8 cellular contexts compared by ENCODE assay signal in the genomic region with DNA sequence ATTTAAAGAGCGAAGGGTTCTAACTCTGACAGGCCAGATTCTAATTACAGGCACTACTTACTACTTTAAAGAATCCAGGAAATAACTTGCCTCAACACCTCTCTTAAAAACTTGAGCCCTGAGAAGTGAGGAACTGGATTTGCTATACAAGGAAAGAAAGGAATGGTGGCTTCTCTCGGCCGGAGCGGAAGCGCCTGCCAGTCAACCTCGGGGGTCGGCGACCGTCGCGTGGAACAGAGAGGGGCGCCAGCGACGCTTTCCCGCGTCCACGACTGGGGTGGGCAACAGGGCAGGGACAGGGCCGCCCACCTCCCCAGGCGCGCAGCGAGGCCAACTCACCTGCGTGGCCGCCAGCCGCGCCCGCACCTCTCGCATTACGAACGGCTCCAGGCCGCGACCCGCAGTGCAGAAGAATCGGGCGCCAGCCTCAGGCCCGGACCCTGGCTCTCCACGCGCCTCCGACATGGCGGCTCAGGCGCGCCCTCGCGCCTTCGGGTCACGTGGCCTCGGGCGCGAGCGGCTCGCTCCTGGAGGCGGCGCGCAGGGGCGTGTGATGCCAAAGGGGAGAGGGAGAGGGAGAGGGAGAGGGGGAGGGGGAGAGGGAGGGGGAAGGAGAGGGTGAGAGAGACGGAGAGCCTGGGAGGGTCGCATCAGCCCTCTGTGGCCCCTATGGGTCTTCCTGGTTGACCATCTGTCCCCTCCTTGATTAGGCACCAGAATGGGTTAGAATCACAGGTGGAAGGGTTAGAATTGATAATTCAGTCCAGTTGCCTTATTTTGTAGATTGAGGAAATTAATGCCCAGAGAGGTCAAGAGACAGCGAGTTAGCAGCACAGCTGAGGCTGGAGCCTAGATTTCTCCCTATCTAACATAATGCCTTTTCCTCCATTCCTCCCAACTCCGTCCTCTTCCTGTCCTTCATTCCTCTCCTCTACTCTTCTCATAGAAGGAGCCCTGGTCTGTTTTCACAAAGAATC. TPM values are rescaled to one million over a fixed set of nuclear protein-coding genes. Genes with fewer than 3 reads are reported as not detected.
DNase-seq lines count a peak whose midpoint lies in the region; ATAC-seq and TF ChIP-seq lines count a peak whose summit lies in the region.

A gene with protein sequence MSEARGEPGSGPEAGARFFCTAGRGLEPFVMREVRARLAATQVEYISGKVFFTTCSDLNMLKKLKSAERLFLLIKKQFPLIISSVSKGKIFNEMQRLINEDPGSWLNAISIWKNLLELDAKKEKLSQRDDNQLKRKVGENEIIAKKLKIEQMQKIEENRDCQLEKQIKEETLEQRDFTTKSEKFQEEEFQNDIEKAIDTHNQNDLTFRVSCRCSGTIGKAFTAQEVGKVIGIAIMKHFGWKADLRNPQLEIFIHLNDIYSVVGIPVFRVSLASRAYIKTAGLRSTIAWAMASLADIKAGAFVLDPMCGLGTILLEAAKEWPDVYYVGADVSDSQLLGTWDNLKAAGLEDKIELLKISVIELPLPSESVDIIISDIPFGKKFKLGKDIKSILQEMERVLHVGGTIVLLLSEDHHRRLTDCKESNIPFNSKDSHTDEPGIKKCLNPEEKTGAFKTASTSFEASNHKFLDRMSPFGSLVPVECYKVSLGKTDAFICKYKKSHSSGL (minus strand): TSS at position 484 of the 977 bp plus-strand sequence. CDS start 19 bp downstream, at position 465.

- no peaks in the 10 kb centered on the region for H3K9me3 ChIP-seq in left lung

- DNase-seq in AG20443 (ENCODE audit: low spot score) (peak; percentile 91), NCI-H446 treated with DMSO at 0.1 percent for 48 hours (lab: John Stamatoyannopoulos, UW) (peak; percentile 59), dedifferentiated amniotic fluid mesenchymal stem cell (ENCODE audit: extremely low spot score) (peak; percentile 59), left lung (peak; percentile 63 to 93)
- peak; percentile 91 for DNase-seq in activated CD4-positive, alpha-beta T cell treated with anti-CD3 and anti-CD28 coated beads, Interleukin-2, amount 10 ng/mL, durations not matched to agents 24 days and 14 days
- DNase-seq in stimulated activated CD4-positive, alpha-beta T cell treated with anti-CD3 and anti-CD28 coated beads, Interleukin-2, amount 100 ng/mL, for 4 hours (ENCODE audit: low read depth) = peak; percentile 52

- ATAC-seq in GM18909 (IDR thresholded peaks at IDR 0.05; ENCODE audit: poor library complexity, unreplicated experiment) (peak; percentile 85), HG03139 (IDR thresholded peaks at IDR 0.05; ENCODE audit: unreplicated experiment) (peak; percentile 69), left lung (peak; percentile 94)

- no peak for TF ChIP-seq CTCF in left lung (IDR thresholded peaks at IDR 0.05)

- H3K36me3 ChIP-seq in left lung = no peaks in the 10 kb centered on the region

- peak within 1 kb of the TSS; percentile 85 to 87 for H3K27ac ChIP-seq in left lung

- H3K9me3 Mint-ChIP-seq in activated CD4-positive, alpha-beta T cell treated with anti-CD3 and anti-CD28 coated beads, Interleukin-2, amount 10 ng/mL, durations not matched to agents 24 days and 14 days = no peaks in the 10 kb centered on the region

- H3K4me1 Mint-ChIP-seq in activated CD4-positive, alpha-beta T cell treated with anti-CD3 and anti-CD28 coated beads, Interleukin-2, amount 10 ng/mL, durations not matched to agents 24 days and 14 days = peaks cover 39% of the 10 kb centered on the region

- H3K4me1 ChIP-seq in left lung = peaks cover 9 to 56% of the 10 kb centered on the region in 2 donors

- H3K27me3 ChIP-seq in left lung = no peaks in the 10 kb centered on the region

- H3K4me3 Mint-ChIP-seq in activated CD4-positive, alpha-beta T cell treated with anti-CD3 and anti-CD28 coated beads, Interleukin-2, amount 10 ng/mL, durations not matched to agents 24 days and 14 days = peak within 1 kb of the TSS; percentile 93

- peaks cover 25% of the 10 kb centered on the region for H3K36me3 Mint-ChIP-seq in activated CD4-positive, alpha-beta T cell treated with anti-CD3 and anti-CD28 coated beads, Interleukin-2, amount 10 ng/mL, durations not matched to agents 24 days and 14 days (ENCODE audit: low read depth)

- intact Hi-C loops in activated CD4-positive, alpha-beta T cell treated with anti-CD3 and anti-CD28 coated beads, Interleukin-2, amount 10 ng/mL, durations not matched to agents 24 days and 14 days (cut with micrococcal nuclease) = loop anchor here (2.0 to 5.0 kb wide), 2 partner anchors 342 to 402 kb away; a partner anchor contains a TSS
- intact Hi-C loops in left lung (cut with DNase I) = no loop called here

- peak within 1 kb of the TSS; percentile 92 for H3K27ac Mint-ChIP-seq in activated CD4-positive, alpha-beta T cell treated with anti-CD3 and anti-CD28 coated beads, Interleukin-2, amount 10 ng/mL, durations not matched to agents 24 days and 14 days

- H3K4me3 ChIP-seq in left lung = peak within 1 kb of the TSS; percentile 69 to 70

- H3K27me3 Mint-ChIP-seq in activated CD4-positive, alpha-beta T cell treated with anti-CD3 and anti-CD28 coated beads, Interleukin-2, amount 10 ng/mL, durations not matched to agents 24 days and 14 days = no peaks in the 10 kb centered on the region

RNA-seq across cellular contexts. Expression of the gene that starts here (rescaled TPM):
- total RNA-seq in activated CD4-positive, alpha-beta T cell treated with anti-CD3 and anti-CD28 coated beads, Interleukin-2, amount 10 ng/mL, durations not matched to agents 24 days and 14 days = 19.2 and 20.5 TPM in 2 replicates
- total RNA-seq in left lung = 10 to 100 TPM in 1 of 2 donors, 1 to 10 TPM in 1; 9.6 to 10.5 TPM

Comparison
In these comparisons a context has a peak if more than half of its experiments do, and no peak if none do; other contexts are left out.
1. Peak in every context shown above with its lines: DNase-seq, ATAC-seq, H3K4me3 ChIP-seq and H3K27ac ChIP-seq.